Comparison of ENCODE assay signal across 11 cellular contexts in genomic region chr15:43958894-43959330, GRCh38.
DNase-seq lines count a peak whose midpoint lies in the region; FAIRE-seq and TF ChIP-seq lines count a peak whose summit lies in the region.
"Had no signal": no experiment of that assay in that cellular context is flagged by ENCODE, and none has a peak within 500 bp of the region (broad histone marks: within the 10 kb centered on the region; RNA-seq: fewer than 3 reads in every experiment).

No MANE protein-coding gene starts in this region.

- H3K4me3 Mint-ChIP-seq in activated naive CD8-positive, alpha-beta T cell treated with anti-CD3 and anti-CD28 coated beads for 36 hours, result no peak overlapping the region

- no peaks in the 10 kb centered on the region for H3K36me3 ChIP-seq in tibial artery

- no peaks in the 10 kb centered on the region for H3K27me3 ChIP-seq in tibial artery

- in situ Hi-C loops in ACHN (cut with HindIII; ENCODE audit: low pct_ligation_motif_present, low pct_unique_long_range_greater_than_20kb, low sequenced_read_pairs), result no loop called here

- no peak for TF ChIP-seq POLR2A in H54 (IDR thresholded peaks at IDR 0.05; ENCODE audit: low read depth, low read length)
- TF ChIP-seq POLR2A in GM12891 (IDR thresholded peaks at IDR 0.05; ENCODE audit: low read depth, low read length), result no peak

- peaks cover 29% of the 10 kb centered on the region for H3K27me3 Mint-ChIP-seq in activated naive CD8-positive, alpha-beta T cell treated with anti-CD3 and anti-CD28 coated beads for 36 hours

- no peak overlapping the region for H3K27ac ChIP-seq in tibial artery

- TF ChIP-seq CTCF in tibial artery (IDR thresholded peaks at IDR 0.05), result no peak

- DNase-seq in ACHN, result peak; percentile 73
- no peak for DNase-seq in H54 (ENCODE audit: insufficient read length, low spot score)
- peak; percentile 81 for DNase-seq in astrocyte of the hippocampus (ENCODE audit: low read depth, low spot score)
- peak; percentile 80 for DNase-seq in iris pigment epithelial cell (ENCODE audit: low read depth)
- no peak for DNase-seq in GM12891 (ENCODE audit: insufficient read length, low spot score)
- DNase-seq in middle frontal gyrus (ENCODE audit: extremely low spot score, low spot score), result no peak
- DNase-seq in activated naive CD8-positive, alpha-beta T cell treated with anti-CD3 and anti-CD28 coated beads for 36 hours, result no peak
- DNase-seq in tibial artery, result no peak
- DNase-seq: NCI-H2081; stimulated activated CD4-positive, alpha-beta T cell treated with anti-CD3 and anti-CD28 coated beads, Interleukin-2, amount 100 ng/mL, for 48 hours had no signal

- H3K4me3 ChIP-seq in tibial artery, result no peak overlapping the region

- peaks cover 2% of the 10 kb centered on the region for H3K36me3 Mint-ChIP-seq in activated naive CD8-positive, alpha-beta T cell treated with anti-CD3 and anti-CD28 coated beads for 36 hours

- peaks cover 1% of the 10 kb centered on the region for H3K9me3 Mint-ChIP-seq in activated naive CD8-positive, alpha-beta T cell treated with anti-CD3 and anti-CD28 coated beads for 36 hours

- FAIRE-seq in H54 (lab: Jason Lieb, UNC), result peak; percentile 92
- no peak for FAIRE-seq in GM12891 (lab: Jason Lieb, UNC)
- FAIRE-seq: GM12892 had no signal

- no peaks in the 10 kb centered on the region for H3K9me3 ChIP-seq in tibial artery

- peaks cover 24% of the 10 kb centered on the region for H3K4me1 Mint-ChIP-seq in activated naive CD8-positive, alpha-beta T cell treated with anti-CD3 and anti-CD28 coated beads for 36 hours

- H3K4me1 ChIP-seq in tibial artery, result no peaks in the 10 kb centered on the region

- no peak overlapping the region for H3K27ac Mint-ChIP-seq in activated naive CD8-positive, alpha-beta T cell treated with anti-CD3 and anti-CD28 coated beads for 36 hours

- intact Hi-C loops in tibial artery (cut with DNase I; ENCODE audit: low total_unique reads), result no loop called here

TF ChIP-seq in GM12891, 5 proteins besides CTCF, POLR2A, EP300 and RAD21:
- TF ChIP-seq SPI1 (IDR thresholded peaks at IDR 0.05; ENCODE audit: low read depth, low read length) (no peak), POLR2AphosphoS5 (IDR thresholded peaks at IDR 0.05; ENCODE audit: low read depth, low read length) (no peak), POU2F2 (IDR thresholded peaks at IDR 0.05; ENCODE audit: low read depth, low read length) (no peak), TAF1 (IDR thresholded peaks at IDR 0.05; ENCODE audit: low read depth, low read length) (no peak), PAX5 (IDR thresholded peaks at IDR 0.05; ENCODE audit: insufficient read depth, low read length, severe bottlenecking) (no peak)

Comparison
In these comparisons a context has a peak if more than half of its experiments do, and no peak if none do; other contexts are left out.
1. DNase-seq: peak in ACHN (single experiment), astrocyte of the hippocampus (single experiment) and iris pigment epithelial cell (single experiment); none in H54 (single experiment), GM12891 (single experiment), middle frontal gyrus (single experiment), activated naive CD8-positive, alpha-beta T cell treated with anti-CD3 and anti-CD28 coated beads for 36 hours (single experiment) and tibial artery (0 of 2).